9 cellular contexts compared by ENCODE assay signal in the genomic region with DNA sequence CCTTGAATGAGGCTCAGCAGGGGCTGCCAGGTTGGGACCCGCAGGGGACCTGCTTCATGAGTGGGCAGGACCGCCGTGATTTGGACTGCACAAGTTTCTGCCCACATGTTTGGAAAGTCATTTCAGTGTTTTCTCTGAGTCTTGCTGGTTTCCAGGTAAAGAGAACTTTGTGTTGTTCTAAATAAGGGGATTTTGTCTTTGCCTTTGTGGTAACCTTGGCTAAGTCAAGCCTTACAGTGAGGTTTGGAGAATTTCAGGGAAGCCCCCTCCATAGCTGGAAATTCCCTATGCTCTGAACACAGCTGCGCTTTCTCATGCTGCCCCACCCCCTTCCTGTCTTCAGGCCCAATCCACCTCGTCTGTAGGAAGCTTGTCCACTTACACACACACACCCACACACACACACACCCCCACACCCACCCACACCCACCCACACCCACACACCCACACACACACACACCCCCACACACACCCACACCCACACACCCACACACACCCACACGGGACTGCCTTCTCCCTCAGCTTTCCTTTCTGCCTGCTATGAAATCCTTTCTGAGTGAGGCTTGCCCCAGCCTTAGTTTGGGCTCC.
DNase-seq lines count a peak whose midpoint lies in the region; ATAC-seq lines count a peak whose summit lies in the region.
"Had no signal": no experiment of that assay in that cellular context is flagged by ENCODE, and none has a peak within 500 bp of the region (broad histone marks: within the 10 kb centered on the region; RNA-seq: fewer than 3 reads in every experiment).

No MANE protein-coding gene starts in this region.

- no peak overlapping the region for H4K5ac ChIP-seq in mesendoderm (ENCODE audit: low read length)

- H3K9ac ChIP-seq in mesendoderm (ENCODE audit: low read length): no peak overlapping the region
- H3K9ac ChIP-seq in Karpas-422 (ENCODE audit: low read length): no peak overlapping the region
- H3K9ac ChIP-seq: parathyroid adenoma had no signal

- no peak overlapping the region for H4K8ac ChIP-seq in mesendoderm (ENCODE audit: low read depth, low read length)

- no peak overlapping the region for H2AFZ ChIP-seq in Karpas-422 (ENCODE audit: low read length)
- H2AFZ ChIP-seq: parathyroid adenoma had no signal

- H3K4me3 ChIP-seq in mesendoderm (ENCODE audit: low read length) (no peak overlapping the region), Karpas-422 (ENCODE audit: low read length) (no peak overlapping the region)

- H3K36me3 ChIP-seq in mesendoderm (ENCODE audit: control insufficient read depth, insufficient read depth, low read length) (no peaks in the 10 kb centered on the region), Karpas-422 (ENCODE audit: insufficient read depth, low read length) (no peaks in the 10 kb centered on the region)

- H3K4me1 Mint-ChIP-seq in activated naive CD8-positive, alpha-beta T cell treated with anti-CD3 and anti-CD28 coated beads, Interleukin-2, amount 10 ng/mL, durations not matched to agents 7 days and 5 days: peaks cover 2% of the 10 kb centered on the region
- peaks cover 20% of the 10 kb centered on the region for H3K4me1 Mint-ChIP-seq in stimulated activated effector memory CD8-positive, alpha-beta T cell treated with anti-CD3 and anti-CD28 coated beads, Interleukin-12 subunit alpha, Interleukin-12 subunit beta, amount 100 ng/mL, for 72 hours

- no peak overlapping the region for H3K23ac ChIP-seq in mesendoderm (ENCODE audit: low read length)

- no peaks in the 10 kb centered on the region for H3K9me2 ChIP-seq in Karpas-422 (replicated peaks; ENCODE audit: insufficient read depth, low read length)

- H3K79me2 ChIP-seq in mesendoderm (ENCODE audit: control insufficient read depth, insufficient read depth, low read length) (no peaks in the 10 kb centered on the region), Karpas-422 (ENCODE audit: low read length) (no peaks in the 10 kb centered on the region)
- H3K79me2 ChIP-seq: parathyroid adenoma had no signal

- H3K18ac ChIP-seq in mesendoderm (ENCODE audit: low read length): no peak overlapping the region

- H3K27ac ChIP-seq in mesendoderm (ENCODE audit: low read depth, low read length): no peak overlapping the region
- no peak overlapping the region for H3K27ac ChIP-seq in Karpas-422 (ENCODE audit: low read length)
- H3K27ac ChIP-seq: parathyroid adenoma had no signal

- H4K20me1 ChIP-seq in Karpas-422 (ENCODE audit: insufficient read depth, low read depth, low read length): no peaks in the 10 kb centered on the region

- H3K4me1 ChIP-seq in mesendoderm (ENCODE audit: control insufficient read depth, low read depth, low read length) (no peaks in the 10 kb centered on the region), Karpas-422 (ENCODE audit: low read length) (no peaks in the 10 kb centered on the region)
- H3K4me1 ChIP-seq: parathyroid adenoma had no signal

- no peak overlapping the region for H2BK15ac ChIP-seq in mesendoderm (replicated peaks; ENCODE audit: low read depth)

- H2AK5ac ChIP-seq in mesendoderm (ENCODE audit: low read length): no peak overlapping the region

- no peak overlapping the region for H2BK5ac ChIP-seq in mesendoderm (ENCODE audit: low read length)

- ATAC-seq in HG02798 (IDR thresholded peaks at IDR 0.05; ENCODE audit: poor library complexity, unreplicated experiment): peak; percentile 47
- ATAC-seq in activated naive CD8-positive, alpha-beta T cell treated with anti-CD3 and anti-CD28 coated beads, Interleukin-2, amount 10 ng/mL, durations not matched to agents 7 days and 5 days (ENCODE audit: low read depth): no peak
- ATAC-seq in stimulated activated effector memory CD8-positive, alpha-beta T cell treated with anti-CD3 and anti-CD28 coated beads, Interleukin-12 subunit alpha, Interleukin-12 subunit beta, amount 100 ng/mL, for 72 hours: peak; percentile 61
- no peak for ATAC-seq in Right ventricle myocardium superior (ENCODE audit: poor library complexity)

- intact Hi-C loops in Right ventricle myocardium superior (cut with DNase I): loop anchor here (10.0 kb wide), 1 partner anchor 207 kb away; no protein-coding TSS in a partner anchor

- H3K27ac Mint-ChIP-seq in activated naive CD8-positive, alpha-beta T cell treated with anti-CD3 and anti-CD28 coated beads, Interleukin-2, amount 10 ng/mL, durations not matched to agents 7 days and 5 days: peak overlapping the region; percentile 60
- peak overlapping the region; percentile 7 for H3K27ac Mint-ChIP-seq in stimulated activated effector memory CD8-positive, alpha-beta T cell treated with anti-CD3 and anti-CD28 coated beads, Interleukin-12 subunit alpha, Interleukin-12 subunit beta, amount 100 ng/mL, for 72 hours

- no peaks in the 10 kb centered on the region for H3K79me1 ChIP-seq in mesendoderm (ENCODE audit: low read length)

- H3K4me2 ChIP-seq in mesendoderm (ENCODE audit: low read length) (no peak overlapping the region), Karpas-422 (ENCODE audit: low read depth, low read length, poor library complexity, severe bottlenecking) (no peak overlapping the region)

- H3K9me3 Mint-ChIP-seq in activated naive CD8-positive, alpha-beta T cell treated with anti-CD3 and anti-CD28 coated beads, Interleukin-2, amount 10 ng/mL, durations not matched to agents 7 days and 5 days: no peaks in the 10 kb centered on the region
- H3K9me3 Mint-ChIP-seq in stimulated activated effector memory CD8-positive, alpha-beta T cell treated with anti-CD3 and anti-CD28 coated beads, Interleukin-12 subunit alpha, Interleukin-12 subunit beta, amount 100 ng/mL, for 72 hours: no peaks in the 10 kb centered on the region

- DNase-seq in activated T-cell treated with anti-CD3 and anti-CD28 coated beads for 24 hours (ENCODE audit: low read depth) (peak; percentile 28), activated T-cell treated with anti-CD3 and anti-CD28 coated beads for 4 hours (no peak), mesendoderm (no peak), Right ventricle myocardium superior (no peak), Karpas-422 (no peak)
- no peak for DNase-seq in activated naive CD8-positive, alpha-beta T cell treated with anti-CD3 and anti-CD28 coated beads, Interleukin-2, amount 10 ng/mL, durations not matched to agents 7 days and 5 days
- no peak for DNase-seq in stimulated activated effector memory CD8-positive, alpha-beta T cell treated with anti-CD3 and anti-CD28 coated beads, Interleukin-12 subunit alpha, Interleukin-12 subunit beta, amount 100 ng/mL, for 72 hours (ENCODE audit: low spot score in 2 of 2)

- H3K27me3 ChIP-seq in mesendoderm (ENCODE audit: insufficient read depth, low read length, poor library complexity) (no peaks in the 10 kb centered on the region), Karpas-422 (ENCODE audit: low read length) (no peaks in the 10 kb centered on the region)

- H3K4ac ChIP-seq in mesendoderm (ENCODE audit: low read depth, low read length): no peak overlapping the region

- H3K9me3 ChIP-seq in Karpas-422 (ENCODE audit: low read length): no peaks in the 10 kb centered on the region

- peaks cover 2% of the 10 kb centered on the region for H3K27me3 Mint-ChIP-seq in activated naive CD8-positive, alpha-beta T cell treated with anti-CD3 and anti-CD28 coated beads, Interleukin-2, amount 10 ng/mL, durations not matched to agents 7 days and 5 days

- no peak overlapping the region for H2BK120ac ChIP-seq in mesendoderm (ENCODE audit: low read depth, low read length)

- POLR2A ChIA-PET in activated naive CD8-positive, alpha-beta T cell treated with anti-CD3 and anti-CD28 coated beads, Interleukin-2, amount 10 ng/mL, durations not matched to agents 7 days and 5 days (lab: Charles Lee): no interaction called here

- no peak overlapping the region for H3K4me3 Mint-ChIP-seq in activated naive CD8-positive, alpha-beta T cell treated with anti-CD3 and anti-CD28 coated beads, Interleukin-2, amount 10 ng/mL, durations not matched to agents 7 days and 5 days
- H3K4me3 Mint-ChIP-seq in stimulated activated effector memory CD8-positive, alpha-beta T cell treated with anti-CD3 and anti-CD28 coated beads, Interleukin-12 subunit alpha, Interleukin-12 subunit beta, amount 100 ng/mL, for 72 hours: no peak overlapping the region

- WGBS in mesendoderm (ENCODE audit: extremely low coverage, insufficient coverage, low lambda C conversion rate): no CpG with 5 or more reads among the region's 6 CpGs

- H3K36me3 Mint-ChIP-seq in activated naive CD8-positive, alpha-beta T cell treated with anti-CD3 and anti-CD28 coated beads, Interleukin-2, amount 10 ng/mL, durations not matched to agents 7 days and 5 days: no peaks in the 10 kb centered on the region
- H3K36me3 Mint-ChIP-seq in stimulated activated effector memory CD8-positive, alpha-beta T cell treated with anti-CD3 and anti-CD28 coated beads, Interleukin-12 subunit alpha, Interleukin-12 subunit beta, amount 100 ng/mL, for 72 hours: peaks cover 7% of the 10 kb centered on the region

- H3K56ac ChIP-seq in mesendoderm (ENCODE audit: low read length): no peak overlapping the region

Comparison
In these comparisons a context has a peak if more than half of its experiments do, and no peak if none do; other contexts are left out.
1. ATAC-seq: peak in HG02798 (single experiment) and stimulated activated effector memory CD8-positive, alpha-beta T cell treated with anti-CD3 and anti-CD28 coated beads, Interleukin-12 subunit alpha, Interleukin-12 subunit beta, amount 100 ng/mL, for 72 hours (single experiment); none in activated naive CD8-positive, alpha-beta T cell treated with anti-CD3 and anti-CD28 coated beads, Interleukin-2, amount 10 ng/mL, durations not matched to agents 7 days and 5 days (single experiment) and Right ventricle myocardium superior (single experiment).